ENCODE assay signal across 16 cellular contexts in genomic region chr4:84433603-84434232, GRCh38.
A peak's percentile ranks its signal among the peaks of the same experiment; 100 is the strongest.
DNase-seq lines count a peak whose midpoint lies in the region; ATAC-seq, FAIRE-seq and TF ChIP-seq lines count a peak whose summit lies in the region.
"Had no signal": no experiment of that assay in that cellular context is flagged by ENCODE, and none has a peak within 500 bp of the region (broad histone marks: within the 10 kb centered on the region; RNA-seq: fewer than 3 reads in every experiment).

No MANE protein-coding gene starts in this region.

- intact Hi-C loops in PC-3 (cut with micrococcal nuclease): no loop called here

- no peak overlapping the region for H3K4me2 ChIP-seq in PC-3 (ENCODE audit: low read length)
- H3K4me2 ChIP-seq: BLaER1 treated with 17β-estradiol and CSF1 and Interleukin-3, amounts not matched to agents 10 nM and 100 nM had no signal

- 0 out of 2 replicates have a peak overlapping the region, but pooled peaks have one; percentile 54 for H3K27ac ChIP-seq in PC-3 (ENCODE audit: low read length)
- H3K27ac ChIP-seq: BLaER1 treated with 17β-estradiol and CSF1 and Interleukin-3, amounts not matched to agents 10 nM and 100 nM had no signal

- no peak for ATAC-seq in PC-3
- no peak for ATAC-seq in GM21723 (IDR thresholded peaks at IDR 0.05; ENCODE audit: unreplicated experiment)

- H3K27me3 ChIP-seq in PC-3 (ENCODE audit: low read length): no peaks in the 10 kb centered on the region
- H3K27me3 ChIP-seq: BLaER1 treated with 17β-estradiol and CSF1 and Interleukin-3, amounts not matched to agents 10 nM and 100 nM had no signal

- no peak overlapping the region for H2AFZ ChIP-seq in PC-3 (ENCODE audit: low read length)

- FAIRE-seq in islet of Langerhans (lab: Jason Lieb, UNC): peak; percentile 81
- FAIRE-seq: G401.6, GM12891 had no signal

- no peak overlapping the region for H3K9ac ChIP-seq in PC-3 (ENCODE audit: low read length)
- H3K9ac ChIP-seq: BLaER1 treated with 17β-estradiol and CSF1 and Interleukin-3, amounts not matched to agents 10 nM and 100 nM had no signal

- H4K20me1 ChIP-seq in PC-3 (ENCODE audit: low read length): no peaks in the 10 kb centered on the region
- H4K20me1 ChIP-seq: BLaER1 treated with 17β-estradiol and CSF1 and Interleukin-3, amounts not matched to agents 10 nM and 100 nM had no signal

- DNase-seq in NCI-H1048 (lab: John Stamatoyannopoulos, UW) (peak; percentile 13), NCI-H1417 treated with DMSO at 0.1 percent for 48 hours (lab: John Stamatoyannopoulos, UW) (peak; percentile 89), PC-3 (no peak), occipital lobe (lab: John Stamatoyannopoulos, UW) (no peak), COLO668 (lab: John Stamatoyannopoulos, UW; ENCODE audit: unreplicated experiment) (no peak)
- no peak for DNase-seq in activated effector memory CD4-positive, alpha-beta T cell treated with Interleukin-2 at 50 U/mL for 16 hours
- DNase-seq: ACHN; CD4-positive, alpha-beta T cell; DMS79; H7; IMR-90 had no signal

- no peaks in the 10 kb centered on the region for H3F3A ChIP-seq in PC-3 (ENCODE audit: low read length, unreplicated experiment)

- H3K4me1 ChIP-seq in PC-3 (ENCODE audit: insufficient read depth, low read length): peaks cover 36% of the 10 kb centered on the region
- H3K4me1 ChIP-seq: BLaER1 treated with 17β-estradiol and CSF1 and Interleukin-3, amounts not matched to agents 10 nM and 100 nM had no signal

- POLR2A ChIA-PET in PC-3 (lab: Charles Lee; ENCODE audit: unreplicated experiment): no interaction called here

- H3K79me2 ChIP-seq in PC-3 (ENCODE audit: low read length): no peaks in the 10 kb centered on the region

- H3K4me3 ChIP-seq in PC-3 (ENCODE audit: low read length): no peak overlapping the region
- H3K4me3 ChIP-seq: BLaER1 treated with 17β-estradiol and CSF1 and Interleukin-3, amounts not matched to agents 10 nM and 100 nM had no signal

- no peaks in the 10 kb centered on the region for H3K9me3 ChIP-seq in PC-3 (ENCODE audit: low read length)
- H3K9me3 ChIP-seq: BLaER1 treated with 17β-estradiol and CSF1 and Interleukin-3, amounts not matched to agents 10 nM and 100 nM had no signal

- H3K36me3 ChIP-seq in PC-3 (ENCODE audit: low read depth, low read length): no peaks in the 10 kb centered on the region
- H3K36me3 ChIP-seq: BLaER1 treated with 17β-estradiol and CSF1 and Interleukin-3, amounts not matched to agents 10 nM and 100 nM had no signal

- H3K9me2 ChIP-seq in PC-3 (replicated peaks; ENCODE audit: low read length): no peaks in the 10 kb centered on the region

- no TSS peak for BruUV-seq in PC-3 (replicated peaks; lab: Mats Ljungman, UMichigan)

- CTCF ChIA-PET in PC-3 (lab: Charles Lee): no interaction called here

- no peak for TF ChIP-seq CTCF in PC-3 (conservative IDR thresholded peaks at IDR 0.05; ENCODE audit: low read depth, low read length)

Comparison
In these comparisons a context has a peak if more than half of its experiments do, and no peak if none do; other contexts are left out.
1. DNase-seq: peak in NCI-H1048 (single experiment) and NCI-H1417 treated with DMSO at 0.1 percent for 48 hours (single experiment); none in PC-3 (single experiment), occipital lobe (single experiment), activated effector memory CD4-positive, alpha-beta T cell treated with Interleukin-2 at 50 U/mL for 16 hours (single experiment) and COLO668 (single experiment).